ENCODE assay signal across 1 cellular context in genomic region chr1:246919902-246920301, GRCh38.
TF ChIP-seq lines count a peak whose summit lies in the region.

No MANE protein-coding gene starts in this region.

TF ChIP-seq in HepG2, 621 proteins besides CTCF, POLR2A, EP300 and RAD21 (continued from another document and continues in another):
- 0 out of 2 replicates have a peak, but pooled peaks have one; percentile 47 for TF ChIP-seq ATF2 (CRISPR knock-in tag; IDR thresholded peaks at IDR 0.05)
- TF ChIP-seq CEBPB (IDR thresholded peaks at IDR 0.05; ENCODE audit: borderline replicate concordance, low read depth, low read length): peak; percentile 93
- no peak for TF ChIP-seq BCL3 (CRISPR knock-in tag; IDR thresholded peaks at IDR 0.05)
- TF ChIP-seq, protein P1, sequence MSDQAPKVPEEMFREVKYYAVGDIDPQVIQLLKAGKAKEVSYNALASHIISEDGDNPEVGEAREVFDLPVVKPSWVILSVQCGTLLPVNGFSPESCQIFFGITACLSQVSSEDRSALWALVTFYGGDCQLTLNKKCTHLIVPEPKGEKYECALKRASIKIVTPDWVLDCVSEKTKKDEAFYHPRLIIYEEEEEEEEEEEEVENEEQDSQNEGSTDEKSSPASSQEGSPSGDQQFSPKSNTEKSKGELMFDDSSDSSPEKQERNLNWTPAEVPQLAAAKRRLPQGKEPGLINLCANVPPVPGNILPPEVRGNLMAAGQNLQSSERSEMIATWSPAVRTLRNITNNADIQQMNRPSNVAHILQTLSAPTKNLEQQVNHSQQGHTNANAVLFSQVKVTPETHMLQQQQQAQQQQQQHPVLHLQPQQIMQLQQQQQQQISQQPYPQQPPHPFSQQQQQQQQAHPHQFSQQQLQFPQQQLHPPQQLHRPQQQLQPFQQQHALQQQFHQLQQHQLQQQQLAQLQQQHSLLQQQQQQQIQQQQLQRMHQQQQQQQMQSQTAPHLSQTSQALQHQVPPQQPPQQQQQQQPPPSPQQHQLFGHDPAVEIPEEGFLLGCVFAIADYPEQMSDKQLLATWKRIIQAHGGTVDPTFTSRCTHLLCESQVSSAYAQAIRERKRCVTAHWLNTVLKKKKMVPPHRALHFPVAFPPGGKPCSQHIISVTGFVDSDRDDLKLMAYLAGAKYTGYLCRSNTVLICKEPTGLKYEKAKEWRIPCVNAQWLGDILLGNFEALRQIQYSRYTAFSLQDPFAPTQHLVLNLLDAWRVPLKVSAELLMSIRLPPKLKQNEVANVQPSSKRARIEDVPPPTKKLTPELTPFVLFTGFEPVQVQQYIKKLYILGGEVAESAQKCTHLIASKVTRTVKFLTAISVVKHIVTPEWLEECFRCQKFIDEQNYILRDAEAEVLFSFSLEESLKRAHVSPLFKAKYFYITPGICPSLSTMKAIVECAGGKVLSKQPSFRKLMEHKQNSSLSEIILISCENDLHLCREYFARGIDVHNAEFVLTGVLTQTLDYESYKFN (CRISPR knock-in tag; conservative IDR thresholded peaks at IDR 0.05): peak; percentile 42; the same call in 1 of the 2 replicates
- TF ChIP-seq, protein P2, sequence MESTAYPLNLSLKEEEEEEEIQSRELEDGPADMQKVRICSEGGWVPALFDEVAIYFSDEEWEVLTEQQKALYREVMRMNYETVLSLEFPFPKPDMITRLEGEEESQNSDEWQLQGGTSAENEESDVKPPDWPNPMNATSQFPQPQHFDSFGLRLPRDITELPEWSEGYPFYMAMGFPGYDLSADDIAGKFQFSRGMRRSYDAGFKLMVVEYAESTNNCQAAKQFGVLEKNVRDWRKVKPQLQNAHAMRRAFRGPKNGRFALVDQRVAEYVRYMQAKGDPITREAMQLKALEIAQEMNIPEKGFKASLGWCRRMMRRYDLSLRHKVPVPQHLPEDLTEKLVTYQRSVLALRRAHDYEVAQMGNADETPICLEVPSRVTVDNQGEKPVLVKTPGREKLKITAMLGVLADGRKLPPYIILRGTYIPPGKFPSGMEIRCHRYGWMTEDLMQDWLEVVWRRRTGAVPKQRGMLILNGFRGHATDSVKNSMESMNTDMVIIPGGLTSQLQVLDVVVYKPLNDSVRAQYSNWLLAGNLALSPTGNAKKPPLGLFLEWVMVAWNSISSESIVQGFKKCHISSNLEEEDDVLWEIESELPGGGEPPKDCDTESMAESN (CRISPR knock-in tag; conservative IDR thresholded peaks at IDR 0.05): 0 out of 2 replicates have a peak, but pooled peaks have one; percentile 29
- peak; percentile 66 for TF ChIP-seq NCOR1 (IDR thresholded peaks at IDR 0.05; ENCODE audit: borderline replicate concordance, low read length)
- TF ChIP-seq KDM1A (CRISPR knock-in tag; IDR thresholded peaks at IDR 0.05): peak; percentile 60; the same call in 1 of the 2 replicates
- TF ChIP-seq, protein P3, sequence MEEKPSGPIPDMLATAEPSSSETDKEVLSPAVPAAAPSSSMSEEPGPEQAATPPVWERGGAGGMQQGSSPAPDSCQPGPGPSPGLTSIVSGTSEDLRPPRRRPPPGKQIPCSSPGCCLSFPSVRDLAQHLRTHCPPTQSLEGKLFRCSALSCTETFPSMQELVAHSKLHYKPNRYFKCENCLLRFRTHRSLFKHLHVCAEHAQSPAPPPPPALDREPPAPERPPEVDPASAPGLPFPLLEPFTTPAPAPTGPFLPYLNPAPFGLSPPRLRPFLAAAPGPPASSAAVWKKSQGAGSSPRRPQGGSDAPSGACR (CRISPR knock-in tag; IDR thresholded peaks at IDR 0.05): no peak
- 0 out of 2 replicates have a peak, but pooled peaks have one; percentile 24 for TF ChIP-seq GATAD2A (CRISPR knock-in tag; IDR thresholded peaks at IDR 0.05)
- TF ChIP-seq ZNF331 (CRISPR knock-in tag; IDR thresholded peaks at IDR 0.05): 0 out of 2 replicates have a peak, but pooled peaks have one; percentile 58
- TF ChIP-seq POGZ (CRISPR knock-in tag; IDR thresholded peaks at IDR 0.05): peak; percentile 78
- peak; percentile 36; the same call in 1 of the 2 replicates for TF ChIP-seq HDAC2 (CRISPR knock-in tag; IDR thresholded peaks at IDR 0.05)
- no peak for TF ChIP-seq BHLHE40 (IDR thresholded peaks at IDR 0.05; ENCODE audit: low read length)
- TF ChIP-seq, protein P4, sequence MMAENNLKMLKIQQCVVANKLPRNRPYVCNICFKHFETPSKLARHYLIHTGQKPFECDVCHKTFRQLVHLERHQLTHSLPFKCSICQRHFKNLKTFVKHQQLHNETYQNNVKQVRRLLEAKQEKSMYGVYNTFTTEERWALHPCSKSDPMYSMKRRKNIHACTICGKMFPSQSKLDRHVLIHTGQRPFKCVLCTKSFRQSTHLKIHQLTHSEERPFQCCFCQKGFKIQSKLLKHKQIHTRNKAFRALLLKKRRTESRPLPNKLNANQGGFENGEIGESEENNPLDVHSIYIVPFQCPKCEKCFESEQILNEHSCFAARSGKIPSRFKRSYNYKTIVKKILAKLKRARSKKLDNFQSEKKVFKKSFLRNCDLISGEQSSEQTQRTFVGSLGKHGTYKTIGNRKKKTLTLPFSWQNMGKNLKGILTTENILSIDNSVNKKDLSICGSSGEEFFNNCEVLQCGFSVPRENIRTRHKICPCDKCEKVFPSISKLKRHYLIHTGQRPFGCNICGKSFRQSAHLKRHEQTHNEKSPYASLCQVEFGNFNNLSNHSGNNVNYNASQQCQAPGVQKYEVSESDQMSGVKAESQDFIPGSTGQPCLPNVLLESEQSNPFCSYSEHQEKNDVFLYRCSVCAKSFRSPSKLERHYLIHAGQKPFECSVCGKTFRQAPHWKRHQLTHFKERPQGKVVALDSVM (CRISPR knock-in tag; IDR thresholded peaks at IDR 0.05): peak; percentile 98
- no peak for TF ChIP-seq ZHX1 (CRISPR knock-in tag; IDR thresholded peaks at IDR 0.05; ENCODE audit: low read depth)
- TF ChIP-seq, protein P5, sequence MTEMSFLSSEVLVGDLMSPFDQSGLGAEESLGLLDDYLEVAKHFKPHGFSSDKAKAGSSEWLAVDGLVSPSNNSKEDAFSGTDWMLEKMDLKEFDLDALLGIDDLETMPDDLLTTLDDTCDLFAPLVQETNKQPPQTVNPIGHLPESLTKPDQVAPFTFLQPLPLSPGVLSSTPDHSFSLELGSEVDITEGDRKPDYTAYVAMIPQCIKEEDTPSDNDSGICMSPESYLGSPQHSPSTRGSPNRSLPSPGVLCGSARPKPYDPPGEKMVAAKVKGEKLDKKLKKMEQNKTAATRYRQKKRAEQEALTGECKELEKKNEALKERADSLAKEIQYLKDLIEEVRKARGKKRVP (CRISPR knock-in tag; IDR thresholded peaks at IDR 0.05): peak in 1 of 2 experiments; percentile 41; a peak in 1 of 4 replicates
- TF ChIP-seq, protein P6, sequence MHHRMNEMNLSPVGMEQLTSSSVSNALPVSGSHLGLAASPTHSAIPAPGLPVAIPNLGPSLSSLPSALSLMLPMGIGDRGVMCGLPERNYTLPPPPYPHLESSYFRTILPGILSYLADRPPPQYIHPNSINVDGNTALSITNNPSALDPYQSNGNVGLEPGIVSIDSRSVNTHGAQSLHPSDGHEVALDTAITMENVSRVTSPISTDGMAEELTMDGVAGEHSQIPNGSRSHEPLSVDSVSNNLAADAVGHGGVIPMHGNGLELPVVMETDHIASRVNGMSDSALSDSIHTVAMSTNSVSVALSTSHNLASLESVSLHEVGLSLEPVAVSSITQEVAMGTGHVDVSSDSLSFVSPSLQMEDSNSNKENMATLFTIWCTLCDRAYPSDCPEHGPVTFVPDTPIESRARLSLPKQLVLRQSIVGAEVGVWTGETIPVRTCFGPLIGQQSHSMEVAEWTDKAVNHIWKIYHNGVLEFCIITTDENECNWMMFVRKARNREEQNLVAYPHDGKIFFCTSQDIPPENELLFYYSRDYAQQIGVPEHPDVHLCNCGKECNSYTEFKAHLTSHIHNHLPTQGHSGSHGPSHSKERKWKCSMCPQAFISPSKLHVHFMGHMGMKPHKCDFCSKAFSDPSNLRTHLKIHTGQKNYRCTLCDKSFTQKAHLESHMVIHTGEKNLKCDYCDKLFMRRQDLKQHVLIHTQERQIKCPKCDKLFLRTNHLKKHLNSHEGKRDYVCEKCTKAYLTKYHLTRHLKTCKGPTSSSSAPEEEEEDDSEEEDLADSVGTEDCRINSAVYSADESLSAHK (CRISPR knock-in tag; IDR thresholded peaks at IDR 0.05; ENCODE audit: borderline replicate concordance): no peak
- TF ChIP-seq HNF4A (CRISPR knock-in tag; IDR thresholded peaks at IDR 0.05): peak; percentile 70
- TF ChIP-seq, protein P7, sequence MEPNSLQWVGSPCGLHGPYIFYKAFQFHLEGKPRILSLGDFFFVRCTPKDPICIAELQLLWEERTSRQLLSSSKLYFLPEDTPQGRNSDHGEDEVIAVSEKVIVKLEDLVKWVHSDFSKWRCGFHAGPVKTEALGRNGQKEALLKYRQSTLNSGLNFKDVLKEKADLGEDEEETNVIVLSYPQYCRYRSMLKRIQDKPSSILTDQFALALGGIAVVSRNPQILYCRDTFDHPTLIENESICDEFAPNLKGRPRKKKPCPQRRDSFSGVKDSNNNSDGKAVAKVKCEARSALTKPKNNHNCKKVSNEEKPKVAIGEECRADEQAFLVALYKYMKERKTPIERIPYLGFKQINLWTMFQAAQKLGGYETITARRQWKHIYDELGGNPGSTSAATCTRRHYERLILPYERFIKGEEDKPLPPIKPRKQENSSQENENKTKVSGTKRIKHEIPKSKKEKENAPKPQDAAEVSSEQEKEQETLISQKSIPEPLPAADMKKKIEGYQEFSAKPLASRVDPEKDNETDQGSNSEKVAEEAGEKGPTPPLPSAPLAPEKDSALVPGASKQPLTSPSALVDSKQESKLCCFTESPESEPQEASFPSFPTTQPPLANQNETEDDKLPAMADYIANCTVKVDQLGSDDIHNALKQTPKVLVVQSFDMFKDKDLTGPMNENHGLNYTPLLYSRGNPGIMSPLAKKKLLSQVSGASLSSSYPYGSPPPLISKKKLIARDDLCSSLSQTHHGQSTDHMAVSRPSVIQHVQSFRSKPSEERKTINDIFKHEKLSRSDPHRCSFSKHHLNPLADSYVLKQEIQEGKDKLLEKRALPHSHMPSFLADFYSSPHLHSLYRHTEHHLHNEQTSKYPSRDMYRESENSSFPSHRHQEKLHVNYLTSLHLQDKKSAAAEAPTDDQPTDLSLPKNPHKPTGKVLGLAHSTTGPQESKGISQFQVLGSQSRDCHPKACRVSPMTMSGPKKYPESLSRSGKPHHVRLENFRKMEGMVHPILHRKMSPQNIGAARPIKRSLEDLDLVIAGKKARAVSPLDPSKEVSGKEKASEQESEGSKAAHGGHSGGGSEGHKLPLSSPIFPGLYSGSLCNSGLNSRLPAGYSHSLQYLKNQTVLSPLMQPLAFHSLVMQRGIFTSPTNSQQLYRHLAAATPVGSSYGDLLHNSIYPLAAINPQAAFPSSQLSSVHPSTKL (CRISPR knock-in tag; IDR thresholded peaks at IDR 0.05): peak; percentile 46; the same call in 1 of the 2 replicates
- TF ChIP-seq ADNP (CRISPR knock-in tag; IDR thresholded peaks at IDR 0.05): 0 out of 2 replicates have a peak, but pooled peaks have one; percentile 57
- no peak for TF ChIP-seq SP5 (CRISPR knock-in tag; IDR thresholded peaks at IDR 0.05; ENCODE audit: borderline replicate concordance, low read depth)
- peak; percentile 49 for TF ChIP-seq ATF7 (IDR thresholded peaks at IDR 0.05)
- no peak for TF ChIP-seq ATF7 (CRISPR knock-in tag; IDR thresholded peaks at IDR 0.05)
- peak; percentile 55; the same call in 1 of the 2 replicates for TF ChIP-seq HNF4G (IDR thresholded peaks at IDR 0.05; ENCODE audit: borderline replicate concordance, low read depth, low read length)
- TF ChIP-seq HNF4G (CRISPR knock-in tag; IDR thresholded peaks at IDR 0.05; ENCODE audit: borderline replicate concordance, low read depth): no peak
- TF ChIP-seq, protein P8, sequence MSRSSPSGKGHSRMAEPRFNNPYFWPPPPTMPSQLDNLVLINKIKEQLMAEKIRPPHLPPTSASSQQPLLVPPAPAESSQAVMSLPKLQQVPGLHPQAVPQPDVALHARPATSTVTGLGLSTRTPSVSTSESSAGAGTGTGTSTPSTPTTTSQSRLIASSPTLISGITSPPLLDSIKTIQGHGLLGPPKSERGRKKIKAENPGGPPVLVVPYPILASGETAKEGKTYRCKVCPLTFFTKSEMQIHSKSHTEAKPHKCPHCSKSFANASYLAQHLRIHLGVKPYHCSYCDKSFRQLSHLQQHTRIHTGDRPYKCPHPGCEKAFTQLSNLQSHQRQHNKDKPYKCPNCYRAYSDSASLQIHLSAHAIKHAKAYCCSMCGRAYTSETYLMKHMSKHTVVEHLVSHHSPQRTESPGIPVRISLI (CRISPR knock-in tag; IDR thresholded peaks at IDR 0.05; ENCODE audit: borderline replicate concordance): peak; percentile 97
- peak; percentile 91 for TF ChIP-seq ZMYM3 (CRISPR knock-in tag; IDR thresholded peaks at IDR 0.05)
